26 cellular contexts compared by ENCODE assay signal in genomic region chr12:101948365-101948764, GRCh38.
A peak's percentile ranks its signal among the peaks of the same experiment; 100 is the strongest.
DNase-seq lines count a peak whose midpoint lies in the region; ATAC-seq, FAIRE-seq and TF ChIP-seq lines count a peak whose summit lies in the region.
"Had no signal": no experiment of that assay in that cellular context is flagged by ENCODE, and none has a peak within 500 bp of the region (broad histone marks: within the 10 kb centered on the region; RNA-seq: fewer than 3 reads in every experiment).

No MANE protein-coding gene starts in this region.

- TF ChIP-seq RAD21 in K562 (CRISPR knock-in tag; conservative IDR thresholded peaks at IDR 0.05 in 1 of 2, IDR thresholded peaks at IDR 0.05 in 1 of 2), result no peak

- FAIRE-seq in K562 (lab: Jason Lieb, UNC), result no peak
- FAIRE-seq: A204.1, GM12878, GM12892, GM18507 had no signal

- peak overlapping the region; percentile 35 for H3K27ac Mint-ChIP-seq in memory B cell
- H3K27ac Mint-ChIP-seq: CD14-positive monocyte; CD8-positive, alpha-beta memory T cell had no signal

- H3K4me1 ChIP-seq in K562 (replicated peaks in 1 of 2; ENCODE audit: control insufficient read depth in 2 of 2, insufficient read depth in 2 of 2, low read length in 2 of 2), result no peaks in the 10 kb centered on the region
- H3K4me1 ChIP-seq: BE2C, BLaER1 had no signal

- H3K4me1 Mint-ChIP-seq in memory B cell, result no peaks in the 10 kb centered on the region
- H3K4me1 Mint-ChIP-seq: CD14-positive monocyte; CD4-positive, alpha-beta memory T cell; CD8-positive, alpha-beta memory T cell had no signal

- H3K79me2 ChIP-seq in K562 (ENCODE audit: control insufficient read depth, insufficient read depth, low read length), result no peaks in the 10 kb centered on the region

- no peak overlapping the region for H3K27ac ChIP-seq in K562 (ENCODE audit: extremely low read depth, low read depth, low read length)
- H3K27ac ChIP-seq: BLaER1 had no signal

- peaks cover 23% of the 10 kb centered on the region for H3K36me3 Mint-ChIP-seq in memory B cell
- H3K36me3 Mint-ChIP-seq: CD14-positive monocyte; CD4-positive, alpha-beta memory T cell; CD4-positive, CD25-positive, alpha-beta regulatory T cell; CD8-positive, alpha-beta memory T cell had no signal

- H3K27me3 ChIP-seq in K562 (ENCODE audit: control insufficient read depth in 2 of 2, insufficient read depth in 2 of 2, low read length in 2 of 2), result peaks cover 10 to 20% of the 10 kb centered on the region in 2 experiments; a peak in 4 of 5 replicates
- H3K27me3 ChIP-seq: BLaER1 had no signal

- no peaks in the 10 kb centered on the region for H3K9me1 ChIP-seq in K562 (ENCODE audit: control insufficient read depth, insufficient read depth, low read length)

- no TSS peak for BruUV-seq in K562 (replicated peaks; lab: Mats Ljungman, UMichigan)

- H2AFZ ChIP-seq in K562 (ENCODE audit: low read depth, low read length), result no peak overlapping the region

- H4K20me1 ChIP-seq in K562 (replicated peaks; ENCODE audit: control insufficient read depth, insufficient read depth, low read length), result no peaks in the 10 kb centered on the region
- H4K20me1 ChIP-seq: BLaER1 had no signal

- CTCF ChIA-PET in K562 (lab: Yijun Ruan, JAX; ENCODE audit: low intra/inter-chr PET ratio), result no interaction called here

- H3K9me3 ChIP-seq in K562 (replicated peaks; ENCODE audit: control insufficient read depth, insufficient read depth, low read depth, low read length), result peaks cover 2% of the 10 kb centered on the region; the same call in 1 of the 2 replicates
- H3K9me3 ChIP-seq: BE2C, BLaER1 had no signal

- no peak for TF ChIP-seq EP300 in K562 (IDR thresholded peaks at IDR 0.05; ENCODE audit: low read length)

- no peaks in the 10 kb centered on the region for H3K36me3 ChIP-seq in K562 (ENCODE audit: control insufficient read depth, insufficient read depth, low read length)
- H3K36me3 ChIP-seq: BE2C, BLaER1 had no signal

- H3K4me3 ChIP-seq in K562, result no peak overlapping the region
- H3K4me3 ChIP-seq: BLaER1, GM12878 had no signal

- no peak for TF ChIP-seq POLR2A in K562 (conservative IDR thresholded peaks at IDR 0.05)

- DNase-seq in K562 (ENCODE audit: extremely low read depth in 1 of 4, low spot score in 3 of 4) (no peak), memory B cell (ENCODE audit: low spot score in 2 of 2) (no peak), SKM-1 treated with dmso at 0.1 percent for 144 hours (lab: John Stamatoyannopoulos, UW; ENCODE audit: unreplicated experiment) (no peak), SW480 (ENCODE audit: low spot score) (no peak)
- DNase-seq: 8988T; ACHN; BE2C; C1 segment of cervical spinal cord; CD4-positive, alpha-beta memory T cell; CD4-positive, CD25-positive, alpha-beta regulatory T cell; CD8-positive, alpha-beta memory T cell; COR-L47; DMS 273 treated with DMSO at 0.1 percent for 48 hours; DMS153; DMS53; DMS79; DND-41; EL; GDM1 had no signal

- H3K9ac ChIP-seq in K562 (ENCODE audit: insufficient read depth in 1 of 2, low read depth in 2 of 2, low read length in 2 of 2), result no peak overlapping the region
- H3K9ac ChIP-seq: BLaER1 had no signal

- POLR2A ChIA-PET in K562 (lab: Yijun Ruan, JAX), result no interaction called here

- no peak for ATAC-seq in K562
- no peak for ATAC-seq in memory B cell (ENCODE audit: low read depth)
- ATAC-seq in HG02610 (IDR thresholded peaks at IDR 0.05; ENCODE audit: unreplicated experiment), result no peak
- ATAC-seq: GM12878 had no signal

- no peak overlapping the region for H3K4me3 Mint-ChIP-seq in memory B cell
- H3K4me3 Mint-ChIP-seq: CD14-positive monocyte; CD4-positive, alpha-beta memory T cell; CD4-positive, CD25-positive, alpha-beta regulatory T cell; CD8-positive, alpha-beta memory T cell had no signal

- TF ChIP-seq CTCF in K562 (IDR thresholded peaks at IDR 0.05 in 2 of 3, conservative IDR thresholded peaks at IDR 0.05 in 1 of 3; ENCODE audit: insufficient read depth in 2 of 3, low read depth in 1 of 3, low read length in 3 of 3), result no peak

- H3K9me3 Mint-ChIP-seq in memory B cell, result no peaks in the 10 kb centered on the region
- H3K9me3 Mint-ChIP-seq: CD4-positive, CD25-positive, alpha-beta regulatory T cell; CD8-positive, alpha-beta memory T cell had no signal

- WGBS in K562 (ENCODE audit: insufficient coverage, low coverage, missing lambda C conversion rate), result 30% methylated on average over 3 of the region's 3 CpGs

- in situ Hi-C loops in K562 (cut with MboI), result loop anchor here (25.0 kb wide), 1 partner anchor 539 kb away; the partner anchor contains the start of gene IGF1

- intact Hi-C loops in K562 (cut with micrococcal nuclease), result no loop called here

- H3K4me2 ChIP-seq in K562 (ENCODE audit: insufficient read depth, low read length), result no peak overlapping the region
- H3K4me2 ChIP-seq: BLaER1 had no signal

- no peaks in the 10 kb centered on the region for H3K27me3 Mint-ChIP-seq in memory B cell
- H3K27me3 Mint-ChIP-seq: CD4-positive, CD25-positive, alpha-beta regulatory T cell had no signal

TF ChIP-seq in K562, 482 proteins besides CTCF, POLR2A, EP300 and RAD21:
- TF ChIP-seq RBM25 (IDR thresholded peaks at IDR 0.05; ENCODE audit: low read depth, low read length, severe bottlenecking) (peak; percentile 39), PTTG1 (tag; IDR thresholded peaks at IDR 0.05; ENCODE audit: low read depth) (no peak), ILK (tag; IDR thresholded peaks at IDR 0.05; ENCODE audit: borderline replicate concordance, low read depth) (no peak), NBN (IDR thresholded peaks at IDR 0.05; ENCODE audit: low read depth) (no peak), TCFL5 (CRISPR knock-in tag; conservative IDR thresholded peaks at IDR 0.05) (no peak)
- TF ChIP-seq, protein P1, sequence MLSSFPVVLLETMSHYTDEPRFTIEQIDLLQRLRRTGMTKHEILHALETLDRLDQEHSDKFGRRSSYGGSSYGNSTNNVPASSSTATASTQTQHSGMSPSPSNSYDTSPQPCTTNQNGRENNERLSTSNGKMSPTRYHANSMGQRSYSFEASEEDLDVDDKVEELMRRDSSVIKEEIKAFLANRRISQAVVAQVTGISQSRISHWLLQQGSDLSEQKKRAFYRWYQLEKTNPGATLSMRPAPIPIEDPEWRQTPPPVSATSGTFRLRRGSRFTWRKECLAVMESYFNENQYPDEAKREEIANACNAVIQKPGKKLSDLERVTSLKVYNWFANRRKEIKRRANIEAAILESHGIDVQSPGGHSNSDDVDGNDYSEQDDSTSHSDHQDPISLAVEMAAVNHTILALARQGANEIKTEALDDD (IDR thresholded peaks at IDR 0.05), result no peak
